Comparison of ENCODE assay signal across 1 cellular context in the genomic region with DNA sequence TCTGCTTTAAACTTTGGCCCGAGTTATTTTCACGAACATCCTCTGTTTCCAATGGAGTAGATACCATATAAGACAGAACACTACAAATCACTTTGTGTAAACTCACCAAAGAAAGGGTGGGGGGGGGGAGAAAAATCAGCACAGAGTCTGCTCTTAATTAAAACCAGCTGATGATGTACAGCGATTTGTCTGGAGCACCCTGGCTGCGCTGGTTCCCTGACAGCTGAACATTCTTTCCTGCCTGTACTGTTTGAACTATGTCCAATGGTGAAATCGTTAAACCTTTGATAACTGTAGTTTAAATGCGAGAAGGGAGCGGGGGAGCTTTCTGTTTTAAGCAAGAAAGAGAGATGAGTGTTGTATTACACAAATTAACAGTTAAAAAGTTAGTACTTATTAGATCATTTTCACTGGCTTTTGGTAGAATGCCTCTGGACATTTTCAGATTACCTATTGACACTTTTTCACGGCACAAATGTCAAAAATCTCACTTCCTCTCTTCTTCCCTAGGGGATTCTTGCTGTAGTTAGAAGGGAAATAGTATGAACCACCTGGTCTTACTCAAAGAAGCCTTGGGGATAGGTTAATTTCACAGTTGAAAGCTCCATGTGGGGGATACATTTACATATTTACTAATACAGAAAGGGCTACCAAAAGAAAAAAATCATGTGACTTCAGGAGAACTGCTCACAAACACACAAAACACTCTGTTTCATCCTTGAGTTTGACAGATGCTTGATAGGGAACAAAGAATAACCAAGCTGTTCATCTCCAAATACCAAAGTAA.
A peak's percentile ranks its signal among the peaks of the same experiment; 100 is the strongest.
TF ChIP-seq lines count a peak whose summit lies in the region.

No MANE protein-coding gene starts in this region.

TF ChIP-seq in GM12878, 131 proteins besides CTCF, POLR2A, EP300 and RAD21 (continued from another document and continues in another):
- TF ChIP-seq, protein P1, sequence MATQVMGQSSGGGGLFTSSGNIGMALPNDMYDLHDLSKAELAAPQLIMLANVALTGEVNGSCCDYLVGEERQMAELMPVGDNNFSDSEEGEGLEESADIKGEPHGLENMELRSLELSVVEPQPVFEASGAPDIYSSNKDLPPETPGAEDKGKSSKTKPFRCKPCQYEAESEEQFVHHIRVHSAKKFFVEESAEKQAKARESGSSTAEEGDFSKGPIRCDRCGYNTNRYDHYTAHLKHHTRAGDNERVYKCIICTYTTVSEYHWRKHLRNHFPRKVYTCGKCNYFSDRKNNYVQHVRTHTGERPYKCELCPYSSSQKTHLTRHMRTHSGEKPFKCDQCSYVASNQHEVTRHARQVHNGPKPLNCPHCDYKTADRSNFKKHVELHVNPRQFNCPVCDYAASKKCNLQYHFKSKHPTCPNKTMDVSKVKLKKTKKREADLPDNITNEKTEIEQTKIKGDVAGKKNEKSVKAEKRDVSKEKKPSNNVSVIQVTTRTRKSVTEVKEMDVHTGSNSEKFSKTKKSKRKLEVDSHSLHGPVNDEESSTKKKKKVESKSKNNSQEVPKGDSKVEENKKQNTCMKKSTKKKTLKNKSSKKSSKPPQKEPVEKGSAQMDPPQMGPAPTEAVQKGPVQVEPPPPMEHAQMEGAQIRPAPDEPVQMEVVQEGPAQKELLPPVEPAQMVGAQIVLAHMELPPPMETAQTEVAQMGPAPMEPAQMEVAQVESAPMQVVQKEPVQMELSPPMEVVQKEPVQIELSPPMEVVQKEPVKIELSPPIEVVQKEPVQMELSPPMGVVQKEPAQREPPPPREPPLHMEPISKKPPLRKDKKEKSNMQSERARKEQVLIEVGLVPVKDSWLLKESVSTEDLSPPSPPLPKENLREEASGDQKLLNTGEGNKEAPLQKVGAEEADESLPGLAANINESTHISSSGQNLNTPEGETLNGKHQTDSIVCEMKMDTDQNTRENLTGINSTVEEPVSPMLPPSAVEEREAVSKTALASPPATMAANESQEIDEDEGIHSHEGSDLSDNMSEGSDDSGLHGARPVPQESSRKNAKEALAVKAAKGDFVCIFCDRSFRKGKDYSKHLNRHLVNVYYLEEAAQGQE (IDR thresholded peaks at IDR 0.05; ENCODE audit: low read depth, low read length) = no peak
- TF ChIP-seq FOXM1 (IDR thresholded peaks at IDR 0.05; ENCODE audit: low read depth, low read length) = peak; percentile 61; the same call in 1 of the 2 replicates
- no peak for TF ChIP-seq BMI1 (IDR thresholded peaks at IDR 0.05; ENCODE audit: borderline replicate concordance)
- TF ChIP-seq TCF7 (IDR thresholded peaks at IDR 0.05; ENCODE audit: borderline replicate concordance) = 0 out of 2 replicates have a peak, but pooled peaks have one; percentile 12
- TF ChIP-seq, protein P2, sequence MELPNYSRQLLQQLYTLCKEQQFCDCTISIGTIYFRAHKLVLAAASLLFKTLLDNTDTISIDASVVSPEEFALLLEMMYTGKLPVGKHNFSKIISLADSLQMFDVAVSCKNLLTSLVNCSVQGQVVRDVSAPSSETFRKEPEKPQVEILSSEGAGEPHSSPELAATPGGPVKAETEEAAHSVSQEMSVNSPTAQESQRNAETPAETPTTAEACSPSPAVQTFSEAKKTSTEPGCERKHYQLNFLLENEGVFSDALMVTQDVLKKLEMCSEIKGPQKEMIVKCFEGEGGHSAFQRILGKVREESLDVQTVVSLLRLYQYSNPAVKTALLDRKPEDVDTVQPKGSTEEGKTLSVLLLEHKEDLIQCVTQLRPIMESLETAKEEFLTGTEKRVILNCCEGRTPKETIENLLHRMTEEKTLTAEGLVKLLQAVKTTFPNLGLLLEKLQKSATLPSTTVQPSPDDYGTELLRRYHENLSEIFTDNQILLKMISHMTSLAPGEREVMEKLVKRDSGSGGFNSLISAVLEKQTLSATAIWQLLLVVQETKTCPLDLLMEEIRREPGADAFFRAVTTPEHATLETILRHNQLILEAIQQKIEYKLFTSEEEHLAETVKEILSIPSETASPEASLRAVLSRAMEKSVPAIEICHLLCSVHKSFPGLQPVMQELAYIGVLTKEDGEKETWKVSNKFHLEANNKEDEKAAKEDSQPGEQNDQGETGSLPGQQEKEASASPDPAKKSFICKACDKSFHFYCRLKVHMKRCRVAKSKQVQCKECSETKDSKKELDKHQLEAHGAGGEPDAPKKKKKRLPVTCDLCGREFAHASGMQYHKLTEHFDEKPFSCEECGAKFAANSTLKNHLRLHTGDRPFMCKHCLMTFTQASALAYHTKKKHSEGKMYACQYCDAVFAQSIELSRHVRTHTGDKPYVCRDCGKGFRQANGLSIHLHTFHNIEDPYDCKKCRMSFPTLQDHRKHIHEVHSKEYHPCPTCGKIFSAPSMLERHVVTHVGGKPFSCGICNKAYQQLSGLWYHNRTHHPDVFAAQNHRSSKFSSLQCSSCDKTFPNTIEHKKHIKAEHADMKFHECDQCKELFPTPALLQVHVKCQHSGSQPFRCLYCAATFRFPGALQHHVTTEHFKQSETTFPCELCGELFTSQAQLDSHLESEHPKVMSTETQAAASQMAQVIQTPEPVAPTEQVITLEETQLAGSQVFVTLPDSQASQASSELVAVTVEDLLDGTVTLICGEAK (IDR thresholded peaks at IDR 0.05; ENCODE audit: borderline replicate concordance) = no peak
- TF ChIP-seq SRF (IDR thresholded peaks at IDR 0.05; ENCODE audit: low read depth in 2 of 2, low read length in 2 of 2) = no peak
- peak; percentile 37; the same call in 1 of the 3 replicates for TF ChIP-seq POU2F2 (IDR thresholded peaks at IDR 0.05; ENCODE audit: borderline replicate concordance, low read depth, low read length)
- TF ChIP-seq GABPA (IDR thresholded peaks at IDR 0.05; ENCODE audit: low read depth) = 0 out of 2 replicates have a peak, but pooled peaks have one; percentile 23
- TF ChIP-seq PML (IDR thresholded peaks at IDR 0.05; ENCODE audit: low read length) = 0 out of 2 replicates have a peak, but pooled peaks have one; percentile 39
- no peak for TF ChIP-seq SIX5 (IDR thresholded peaks at IDR 0.05; ENCODE audit: low read depth, low read length, severe bottlenecking)
- TF ChIP-seq ZNF207 (IDR thresholded peaks at IDR 0.05; ENCODE audit: borderline replicate concordance) = no peak
- TF ChIP-seq CREB1 (IDR thresholded peaks at IDR 0.05; ENCODE audit: low read depth) = no peak
- no peak for TF ChIP-seq RB1 (IDR thresholded peaks at IDR 0.05; ENCODE audit: borderline replicate concordance)
- TF ChIP-seq, protein P3, sequence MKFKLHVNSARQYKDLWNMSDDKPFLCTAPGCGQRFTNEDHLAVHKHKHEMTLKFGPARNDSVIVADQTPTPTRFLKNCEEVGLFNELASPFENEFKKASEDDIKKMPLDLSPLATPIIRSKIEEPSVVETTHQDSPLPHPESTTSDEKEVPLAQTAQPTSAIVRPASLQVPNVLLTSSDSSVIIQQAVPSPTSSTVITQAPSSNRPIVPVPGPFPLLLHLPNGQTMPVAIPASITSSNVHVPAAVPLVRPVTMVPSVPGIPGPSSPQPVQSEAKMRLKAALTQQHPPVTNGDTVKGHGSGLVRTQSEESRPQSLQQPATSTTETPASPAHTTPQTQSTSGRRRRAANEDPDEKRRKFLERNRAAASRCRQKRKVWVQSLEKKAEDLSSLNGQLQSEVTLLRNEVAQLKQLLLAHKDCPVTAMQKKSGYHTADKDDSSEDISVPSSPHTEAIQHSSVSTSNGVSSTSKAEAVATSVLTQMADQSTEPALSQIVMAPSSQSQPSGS (IDR thresholded peaks at IDR 0.05; ENCODE audit: low read length) = peak; percentile 66
- TF ChIP-seq, protein P4, sequence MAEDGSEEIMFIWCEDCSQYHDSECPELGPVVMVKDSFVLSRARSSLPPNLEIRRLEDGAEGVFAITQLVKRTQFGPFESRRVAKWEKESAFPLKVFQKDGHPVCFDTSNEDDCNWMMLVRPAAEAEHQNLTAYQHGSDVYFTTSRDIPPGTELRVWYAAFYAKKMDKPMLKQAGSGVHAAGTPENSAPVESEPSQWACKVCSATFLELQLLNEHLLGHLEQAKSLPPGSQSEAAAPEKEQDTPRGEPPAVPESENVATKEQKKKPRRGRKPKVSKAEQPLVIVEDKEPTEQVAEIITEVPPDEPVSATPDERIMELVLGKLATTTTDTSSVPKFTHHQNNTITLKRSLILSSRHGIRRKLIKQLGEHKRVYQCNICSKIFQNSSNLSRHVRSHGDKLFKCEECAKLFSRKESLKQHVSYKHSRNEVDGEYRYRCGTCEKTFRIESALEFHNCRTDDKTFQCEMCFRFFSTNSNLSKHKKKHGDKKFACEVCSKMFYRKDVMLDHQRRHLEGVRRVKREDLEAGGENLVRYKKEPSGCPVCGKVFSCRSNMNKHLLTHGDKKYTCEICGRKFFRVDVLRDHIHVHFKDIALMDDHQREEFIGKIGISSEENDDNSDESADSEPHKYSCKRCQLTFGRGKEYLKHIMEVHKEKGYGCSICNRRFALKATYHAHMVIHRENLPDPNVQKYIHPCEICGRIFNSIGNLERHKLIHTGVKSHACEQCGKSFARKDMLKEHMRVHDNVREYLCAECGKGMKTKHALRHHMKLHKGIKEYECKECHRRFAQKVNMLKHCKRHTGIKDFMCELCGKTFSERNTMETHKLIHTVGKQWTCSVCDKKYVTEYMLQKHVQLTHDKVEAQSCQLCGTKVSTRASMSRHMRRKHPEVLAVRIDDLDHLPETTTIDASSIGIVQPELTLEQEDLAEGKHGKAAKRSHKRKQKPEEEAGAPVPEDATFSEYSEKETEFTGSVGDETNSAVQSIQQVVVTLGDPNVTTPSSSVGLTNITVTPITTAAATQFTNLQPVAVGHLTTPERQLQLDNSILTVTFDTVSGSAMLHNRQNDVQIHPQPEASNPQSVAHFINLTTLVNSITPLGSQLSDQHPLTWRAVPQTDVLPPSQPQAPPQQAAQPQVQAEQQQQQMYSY (CRISPR knock-in tag; IDR thresholded peaks at IDR 0.05) = no peak
- no peak for TF ChIP-seq NRF1 (conservative IDR thresholded peaks at IDR 0.05; ENCODE audit: low read depth, low read length)
- no peak for TF ChIP-seq LARP7 (IDR thresholded peaks at IDR 0.05)
- TF ChIP-seq IRF4 (IDR thresholded peaks at IDR 0.05; ENCODE audit: low read depth, low read length) = peak; percentile 37; the same call in 1 of the 2 replicates
- peak; percentile 96 for TF ChIP-seq SPI1 (IDR thresholded peaks at IDR 0.05; ENCODE audit: borderline replicate concordance, insufficient read depth, low read depth, low read length)
- TF ChIP-seq RUNX3 (IDR thresholded peaks at IDR 0.05; ENCODE audit: low read length) = peak; percentile 61
- peak; percentile 42; the same call in 1 of the 2 replicates for TF ChIP-seq EED (IDR thresholded peaks at IDR 0.05; ENCODE audit: low read depth)
- peak; percentile 68; the same call in 1 of the 2 replicates for TF ChIP-seq TCF12 (IDR thresholded peaks at IDR 0.05; ENCODE audit: low read depth, low read length)
- TF ChIP-seq IKZF2 (IDR thresholded peaks at IDR 0.05) = peak; percentile 22 to 29; a peak in 1 of 4 replicates
- TF ChIP-seq, protein P5, sequence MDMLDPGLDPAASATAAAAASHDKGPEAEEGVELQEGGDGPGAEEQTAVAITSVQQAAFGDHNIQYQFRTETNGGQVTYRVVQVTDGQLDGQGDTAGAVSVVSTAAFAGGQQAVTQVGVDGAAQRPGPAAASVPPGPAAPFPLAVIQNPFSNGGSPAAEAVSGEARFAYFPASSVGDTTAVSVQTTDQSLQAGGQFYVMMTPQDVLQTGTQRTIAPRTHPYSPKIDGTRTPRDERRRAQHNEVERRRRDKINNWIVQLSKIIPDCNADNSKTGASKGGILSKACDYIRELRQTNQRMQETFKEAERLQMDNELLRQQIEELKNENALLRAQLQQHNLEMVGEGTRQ (IDR thresholded peaks at IDR 0.05; ENCODE audit: borderline replicate concordance, low read depth, low read length) = no peak; the same call in 1 of the 2 replicates
- no peak for TF ChIP-seq CBX3 (IDR thresholded peaks at IDR 0.05; ENCODE audit: borderline replicate concordance, low read depth)
- TF ChIP-seq HDAC2 (IDR thresholded peaks at IDR 0.05) = no peak
- TF ChIP-seq DPF2 (IDR thresholded peaks at IDR 0.05) = no peak
- TF ChIP-seq, protein P6, sequence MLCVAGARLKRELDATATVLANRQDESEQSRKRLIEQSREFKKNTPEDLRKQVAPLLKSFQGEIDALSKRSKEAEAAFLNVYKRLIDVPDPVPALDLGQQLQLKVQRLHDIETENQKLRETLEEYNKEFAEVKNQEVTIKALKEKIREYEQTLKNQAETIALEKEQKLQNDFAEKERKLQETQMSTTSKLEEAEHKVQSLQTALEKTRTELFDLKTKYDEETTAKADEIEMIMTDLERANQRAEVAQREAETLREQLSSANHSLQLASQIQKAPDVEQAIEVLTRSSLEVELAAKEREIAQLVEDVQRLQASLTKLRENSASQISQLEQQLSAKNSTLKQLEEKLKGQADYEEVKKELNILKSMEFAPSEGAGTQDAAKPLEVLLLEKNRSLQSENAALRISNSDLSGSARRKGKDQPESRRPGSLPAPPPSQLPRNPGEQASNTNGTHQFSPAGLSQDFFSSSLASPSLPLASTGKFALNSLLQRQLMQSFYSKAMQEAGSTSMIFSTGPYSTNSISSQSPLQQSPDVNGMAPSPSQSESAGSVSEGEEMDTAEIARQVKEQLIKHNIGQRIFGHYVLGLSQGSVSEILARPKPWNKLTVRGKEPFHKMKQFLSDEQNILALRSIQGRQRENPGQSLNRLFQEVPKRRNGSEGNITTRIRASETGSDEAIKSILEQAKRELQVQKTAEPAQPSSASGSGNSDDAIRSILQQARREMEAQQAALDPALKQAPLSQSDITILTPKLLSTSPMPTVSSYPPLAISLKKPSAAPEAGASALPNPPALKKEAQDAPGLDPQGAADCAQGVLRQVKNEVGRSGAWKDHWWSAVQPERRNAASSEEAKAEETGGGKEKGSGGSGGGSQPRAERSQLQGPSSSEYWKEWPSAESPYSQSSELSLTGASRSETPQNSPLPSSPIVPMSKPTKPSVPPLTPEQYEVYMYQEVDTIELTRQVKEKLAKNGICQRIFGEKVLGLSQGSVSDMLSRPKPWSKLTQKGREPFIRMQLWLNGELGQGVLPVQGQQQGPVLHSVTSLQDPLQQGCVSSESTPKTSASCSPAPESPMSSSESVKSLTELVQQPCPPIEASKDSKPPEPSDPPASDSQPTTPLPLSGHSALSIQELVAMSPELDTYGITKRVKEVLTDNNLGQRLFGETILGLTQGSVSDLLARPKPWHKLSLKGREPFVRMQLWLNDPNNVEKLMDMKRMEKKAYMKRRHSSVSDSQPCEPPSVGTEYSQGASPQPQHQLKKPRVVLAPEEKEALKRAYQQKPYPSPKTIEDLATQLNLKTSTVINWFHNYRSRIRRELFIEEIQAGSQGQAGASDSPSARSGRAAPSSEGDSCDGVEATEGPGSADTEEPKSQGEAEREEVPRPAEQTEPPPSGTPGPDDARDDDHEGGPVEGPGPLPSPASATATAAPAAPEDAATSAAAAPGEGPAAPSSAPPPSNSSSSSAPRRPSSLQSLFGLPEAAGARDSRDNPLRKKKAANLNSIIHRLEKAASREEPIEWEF (IDR thresholded peaks at IDR 0.05; ENCODE audit: insufficient replicate concordance, low read depth, low read length) = no peak
- TF ChIP-seq, protein P7, sequence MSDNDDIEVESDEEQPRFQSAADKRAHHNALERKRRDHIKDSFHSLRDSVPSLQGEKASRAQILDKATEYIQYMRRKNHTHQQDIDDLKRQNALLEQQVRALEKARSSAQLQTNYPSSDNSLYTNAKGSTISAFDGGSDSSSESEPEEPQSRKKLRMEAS (IDR thresholded peaks at IDR 0.05; ENCODE audit: low read depth, low read length) = no peak
- peak; percentile 41; the same call in 1 of the 2 replicates for TF ChIP-seq TCF3 (IDR thresholded peaks at IDR 0.05; ENCODE audit: borderline replicate concordance, insufficient read depth, low read depth, low read length)
- TF ChIP-seq ESRRA (IDR thresholded peaks at IDR 0.05; ENCODE audit: low read length) = no peak
- TF ChIP-seq MEF2B (IDR thresholded peaks at IDR 0.05; ENCODE audit: partially characterized antibody, poor library complexity, severe bottlenecking) = peak; percentile 85
- no peak for TF ChIP-seq BRCA1 (IDR thresholded peaks at IDR 0.05; ENCODE audit: low read depth, low read length)
- TF ChIP-seq JUNB (IDR thresholded peaks at IDR 0.05) = peak; percentile 62; the same call in 1 of the 2 replicates
- peak; percentile 85 for TF ChIP-seq NFIC (IDR thresholded peaks at IDR 0.05; ENCODE audit: low read depth, low read length)
- no peak for TF ChIP-seq ATF7 (IDR thresholded peaks at IDR 0.05; ENCODE audit: low read depth)
- 0 out of 2 replicates have a peak, but pooled peaks have one; percentile 13 for TF ChIP-seq MTA2 (IDR thresholded peaks at IDR 0.05; ENCODE audit: low read depth)
- 0 out of 2 replicates have a peak, but pooled peaks have one; percentile 55 for TF ChIP-seq CBX5 (IDR thresholded peaks at IDR 0.05; ENCODE audit: low read depth)
